15 cellular contexts compared by ENCODE assay signal in genomic region chr10:35211390-35211789, GRCh38.
DNase-seq lines count a peak whose midpoint lies in the region; ATAC-seq and TF ChIP-seq lines count a peak whose summit lies in the region.
"Had no signal": no experiment of that assay in that cellular context is flagged by ENCODE, and none has a peak within 500 bp of the region (broad histone marks: within the 10 kb centered on the region; RNA-seq: fewer than 3 reads in every experiment).

No MANE protein-coding gene starts in this region.

- H3K27me3 Mint-ChIP-seq in T-helper 2 cell treated with Interferon-gamma antibody and Interleukin-4, amounts not matched to agents 5 μg/mL and 100 μg/mL, for 36 hours (ENCODE audit: low read depth): no peaks in the 10 kb centered on the region
- H3K27me3 Mint-ChIP-seq in activated T-helper 2 cell treated with anti-CD3 and anti-CD28 coated beads, Interferon-gamma antibody, Interleukin-2, Interleukin-4, amounts not matched to agents 10 μg/mL and 5 μg/mL and 100 μg/mL, durations not matched to agents 14 hours and 24 hours and 36 hours (ENCODE audit: low read depth): no peaks in the 10 kb centered on the region
- no peaks in the 10 kb centered on the region for H3K27me3 Mint-ChIP-seq in stimulated activated memory B cell treated with anti-CD40 and anti-IgM and Interleukin-4, amounts not matched to agents 10 μg/mL and 1 μg/mL and 100 μg/mL, for 72 hours
- H3K27me3 Mint-ChIP-seq: activated CD4-positive, alpha-beta T cell treated with anti-CD3 and anti-CD28 coated beads, Interleukin-2, amount 10 ng/mL, durations not matched to agents 7 days and 5 days; activated T-helper 17 cell treated with anti-CD3 and anti-CD28 coated beads, Interleukin-2, amount 50 U/mL, for 72 hours; CD4-positive, alpha-beta T cell had no signal

- no peak overlapping the region for H3K4me3 Mint-ChIP-seq in T-helper 2 cell treated with Interferon-gamma antibody and Interleukin-4, amounts not matched to agents 5 μg/mL and 100 μg/mL, for 36 hours
- H3K4me3 Mint-ChIP-seq in activated T-helper 2 cell treated with anti-CD3 and anti-CD28 coated beads, Interferon-gamma antibody, Interleukin-2, Interleukin-4, amounts not matched to agents 10 μg/mL and 5 μg/mL and 100 μg/mL, durations not matched to agents 14 hours and 24 hours and 36 hours (ENCODE audit: low read depth): no peak overlapping the region
- H3K4me3 Mint-ChIP-seq in stimulated activated memory B cell treated with anti-CD40 and anti-IgM and Interleukin-4, amounts not matched to agents 10 μg/mL and 1 μg/mL and 100 μg/mL, for 72 hours: no peak overlapping the region
- H3K4me3 Mint-ChIP-seq: activated CD4-positive, alpha-beta T cell treated with anti-CD3 and anti-CD28 coated beads, Interleukin-2, amount 10 ng/mL, durations not matched to agents 7 days and 5 days; activated T-helper 17 cell treated with anti-CD3 and anti-CD28 coated beads, Interleukin-2, amount 50 U/mL, for 72 hours; CD4-positive, alpha-beta T cell had no signal

- no peak for DNase-seq in T-helper 2 cell treated with Interferon-gamma antibody and Interleukin-4, amounts not matched to agents 5 μg/mL and 100 μg/mL, for 36 hours (ENCODE audit: low spot score)
- DNase-seq in T-helper 2 cell (no peak), DMS53 treated with DMSO at 0.1 percent for 48 hours (lab: John Stamatoyannopoulos, UW; ENCODE audit: unreplicated experiment) (no peak), lower leg skin (ENCODE audit: low spot score in 2 of 2) (no peak), ascending aorta (ENCODE audit: low spot score in 2 of 2) (no peak)
- no peak for DNase-seq in activated T-helper 2 cell treated with anti-CD3 and anti-CD28 coated beads, Interferon-gamma antibody, Interleukin-2, Interleukin-4, amounts not matched to agents 10 μg/mL and 5 μg/mL and 100 μg/mL, durations not matched to agents 14 hours and 24 hours and 36 hours (ENCODE audit: low spot score)
- DNase-seq: activated CD4-positive, alpha-beta T cell treated with anti-CD3 and anti-CD28 coated beads, Interleukin-2, amount 10 ng/mL, durations not matched to agents 7 days and 5 days; CD4-positive, alpha-beta T cell; NCI-H1930; NCI-H748 treated with DMSO at 0.1 percent for 48 hours; thyroid gland had no signal

- peak overlapping the region; percentile 81 for H3K27ac Mint-ChIP-seq in T-helper 2 cell treated with Interferon-gamma antibody and Interleukin-4, amounts not matched to agents 5 μg/mL and 100 μg/mL, for 36 hours
- peak overlapping the region; percentile 57 for H3K27ac Mint-ChIP-seq in activated T-helper 2 cell treated with anti-CD3 and anti-CD28 coated beads, Interferon-gamma antibody, Interleukin-2, Interleukin-4, amounts not matched to agents 10 μg/mL and 5 μg/mL and 100 μg/mL, durations not matched to agents 14 hours and 24 hours and 36 hours
- peak overlapping the region; percentile 27 for H3K27ac Mint-ChIP-seq in stimulated activated memory B cell treated with anti-CD40 and anti-IgM and Interleukin-4, amounts not matched to agents 10 μg/mL and 1 μg/mL and 100 μg/mL, for 72 hours
- H3K27ac Mint-ChIP-seq: activated CD4-positive, alpha-beta T cell treated with anti-CD3 and anti-CD28 coated beads, Interleukin-2, amount 10 ng/mL, durations not matched to agents 7 days and 5 days; activated T-helper 17 cell treated with anti-CD3 and anti-CD28 coated beads, Interleukin-2, amount 50 U/mL, for 72 hours; CD4-positive, alpha-beta T cell had no signal

- H3K36me3 ChIP-seq in liver (ENCODE audit: control insufficient read depth in 4 of 4, insufficient read depth in 3 of 4, low read depth in 1 of 4, low read length in 3 of 4) (no peaks in the 10 kb centered on the region), ascending aorta (peaks cover 4 to 14% of the 10 kb centered on the region in 2 donors)
- H3K36me3 ChIP-seq: thyroid gland had no signal

- no peaks in the 10 kb centered on the region for H3K9me3 Mint-ChIP-seq in T-helper 2 cell treated with Interferon-gamma antibody and Interleukin-4, amounts not matched to agents 5 μg/mL and 100 μg/mL, for 36 hours
- no peaks in the 10 kb centered on the region for H3K9me3 Mint-ChIP-seq in activated T-helper 2 cell treated with anti-CD3 and anti-CD28 coated beads, Interferon-gamma antibody, Interleukin-2, Interleukin-4, amounts not matched to agents 10 μg/mL and 5 μg/mL and 100 μg/mL, durations not matched to agents 14 hours and 24 hours and 36 hours
- no peaks in the 10 kb centered on the region for H3K9me3 Mint-ChIP-seq in stimulated activated memory B cell treated with anti-CD40 and anti-IgM and Interleukin-4, amounts not matched to agents 10 μg/mL and 1 μg/mL and 100 μg/mL, for 72 hours
- H3K9me3 Mint-ChIP-seq: activated CD4-positive, alpha-beta T cell treated with anti-CD3 and anti-CD28 coated beads, Interleukin-2, amount 10 ng/mL, durations not matched to agents 7 days and 5 days; activated T-helper 17 cell treated with anti-CD3 and anti-CD28 coated beads, Interleukin-2, amount 50 U/mL, for 72 hours; CD4-positive, alpha-beta T cell had no signal

- H3K27me3 ChIP-seq in liver (ENCODE audit: control insufficient read depth in 4 of 4, insufficient read depth in 4 of 4, low read length in 3 of 4) (no peaks in the 10 kb centered on the region), ascending aorta (no peaks in the 10 kb centered on the region)
- H3K27me3 ChIP-seq: thyroid gland had no signal

- H3K4me1 Mint-ChIP-seq in T-helper 2 cell treated with Interferon-gamma antibody and Interleukin-4, amounts not matched to agents 5 μg/mL and 100 μg/mL, for 36 hours (ENCODE audit: low read depth): peaks cover 45% of the 10 kb centered on the region
- peaks cover 59% of the 10 kb centered on the region for H3K4me1 Mint-ChIP-seq in activated T-helper 2 cell treated with anti-CD3 and anti-CD28 coated beads, Interferon-gamma antibody, Interleukin-2, Interleukin-4, amounts not matched to agents 10 μg/mL and 5 μg/mL and 100 μg/mL, durations not matched to agents 14 hours and 24 hours and 36 hours (ENCODE audit: low read depth)
- peaks cover 12% of the 10 kb centered on the region for H3K4me1 Mint-ChIP-seq in stimulated activated memory B cell treated with anti-CD40 and anti-IgM and Interleukin-4, amounts not matched to agents 10 μg/mL and 1 μg/mL and 100 μg/mL, for 72 hours

- no peak for ATAC-seq in stimulated activated memory B cell treated with anti-CD40 and anti-IgM and Interleukin-4, amounts not matched to agents 10 μg/mL and 1 μg/mL and 100 μg/mL, for 72 hours
- ATAC-seq: activated T-helper 17 cell treated with anti-CD3 and anti-CD28 coated beads, Interleukin-2, amount 50 U/mL, for 72 hours had no signal

- no peak for TF ChIP-seq RAD21 in liver (IDR thresholded peaks at IDR 0.05)

- TF ChIP-seq POLR2A in lower leg skin (IDR thresholded peaks at IDR 0.05): no peak

- H3K36me3 Mint-ChIP-seq in T-helper 2 cell treated with Interferon-gamma antibody and Interleukin-4, amounts not matched to agents 5 μg/mL and 100 μg/mL, for 36 hours (ENCODE audit: low read depth): peaks cover 42% of the 10 kb centered on the region
- peaks cover 78% of the 10 kb centered on the region for H3K36me3 Mint-ChIP-seq in activated T-helper 2 cell treated with anti-CD3 and anti-CD28 coated beads, Interferon-gamma antibody, Interleukin-2, Interleukin-4, amounts not matched to agents 10 μg/mL and 5 μg/mL and 100 μg/mL, durations not matched to agents 14 hours and 24 hours and 36 hours (ENCODE audit: low read depth)
- peaks cover 46% of the 10 kb centered on the region for H3K36me3 Mint-ChIP-seq in stimulated activated memory B cell treated with anti-CD40 and anti-IgM and Interleukin-4, amounts not matched to agents 10 μg/mL and 1 μg/mL and 100 μg/mL, for 72 hours

- H3K4me1 ChIP-seq in liver (ENCODE audit: control insufficient read depth in 4 of 4, insufficient read depth in 4 of 4, low read length in 3 of 4): peaks cover 5 to 22% (median 15%) of the 10 kb centered on the region in 4 donors
- no peaks in the 10 kb centered on the region for H3K4me1 ChIP-seq in ascending aorta

- no peak for TF ChIP-seq CTCF in liver (IDR thresholded peaks at IDR 0.05; ENCODE audit: low read depth, low read length, missing input control)
- no peak for TF ChIP-seq CTCF in lower leg skin (IDR thresholded peaks at IDR 0.05)
- TF ChIP-seq CTCF in ascending aorta (IDR thresholded peaks at IDR 0.05): no peak

- H3K9me3 ChIP-seq in liver (ENCODE audit: control insufficient read depth in 4 of 4, low read length in 3 of 4) (no peaks in the 10 kb centered on the region), ascending aorta (no peaks in the 10 kb centered on the region)
- H3K9me3 ChIP-seq: thyroid gland had no signal

- H3K4me3 ChIP-seq in liver (ENCODE audit: low read depth in 1 of 3, low read length in 3 of 3): no peak overlapping the region
- no peak overlapping the region for H3K4me3 ChIP-seq in lower leg skin (ENCODE audit: low read depth, poor library complexity, severe bottlenecking)
- no peak overlapping the region for H3K4me3 ChIP-seq in ascending aorta
- H3K4me3 ChIP-seq: thyroid gland had no signal

- H3K27ac ChIP-seq in liver (ENCODE audit: low read depth in 1 of 2, low read length in 2 of 2) (no peak overlapping the region), ascending aorta (no peak overlapping the region)
- H3K27ac ChIP-seq: 22Rv1, thyroid gland had no signal

- WGBS in liver: 26% methylated on average over 7 of the region's 7 CpGs
- WGBS in lower leg skin, 2 donors: 57 to 64% methylated on average over 7 of the region's 7 CpGs

- H3K9ac ChIP-seq in liver (ENCODE audit: low read depth in 1 of 2, low read length in 2 of 2): no peak overlapping the region

- intact Hi-C loops in activated T-helper 2 cell treated with anti-CD3 and anti-CD28 coated beads, Interferon-gamma antibody, Interleukin-2, Interleukin-4, amounts not matched to agents 10 μg/mL and 5 μg/mL and 100 μg/mL, durations not matched to agents 14 hours and 24 hours and 36 hours (cut with micrococcal nuclease): no loop called here
- intact Hi-C loops in lower leg skin (cut with DNase I; ENCODE audit: low total_unique reads): no loop called here
- intact Hi-C loops in ascending aorta (cut with DNase I): no loop called here

TF ChIP-seq in liver, 16 proteins besides CTCF, POLR2A, EP300 and RAD21 (continues in another document):
- TF ChIP-seq FOXA2 (IDR thresholded peaks at IDR 0.05): no peak
- peak; percentile 18 for TF ChIP-seq YY1 (IDR thresholded peaks at IDR 0.05)
- no peak for TF ChIP-seq GABPA (IDR thresholded peaks at IDR 0.05 in 1 of 2, conservative IDR thresholded peaks at IDR 0.05 in 1 of 2)
- no peak for TF ChIP-seq TAF1 (conservative IDR thresholded peaks at IDR 0.05)
- TF ChIP-seq, protein P1, sequence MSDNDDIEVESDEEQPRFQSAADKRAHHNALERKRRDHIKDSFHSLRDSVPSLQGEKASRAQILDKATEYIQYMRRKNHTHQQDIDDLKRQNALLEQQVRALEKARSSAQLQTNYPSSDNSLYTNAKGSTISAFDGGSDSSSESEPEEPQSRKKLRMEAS (IDR thresholded peaks at IDR 0.05): no peak
- TF ChIP-seq HNF4G (IDR thresholded peaks at IDR 0.05): no peak
- no peak for TF ChIP-seq ATF3 (IDR thresholded peaks at IDR 0.05)

Comparison
In these comparisons a context has a peak if more than half of its experiments do, and no peak if none do; other contexts are left out.
1. H3K27ac Mint-ChIP-seq: peak in every context shown above with its lines; median percentile 81 in T-helper 2 cell treated with Interferon-gamma antibody and Interleukin-4, amounts not matched to agents 5 μg/mL and 100 μg/mL, for 36 hours; 57 in activated T-helper 2 cell treated with anti-CD3 and anti-CD28 coated beads, Interferon-gamma antibody, Interleukin-2, Interleukin-4, amounts not matched to agents 10 μg/mL and 5 μg/mL and 100 μg/mL, durations not matched to agents 14 hours and 24 hours and 36 hours; 27 in stimulated activated memory B cell treated with anti-CD40 and anti-IgM and Interleukin-4, amounts not matched to agents 10 μg/mL and 1 μg/mL and 100 μg/mL, for 72 hours.